17 cellular contexts compared by ENCODE assay signal in the genomic region with DNA sequence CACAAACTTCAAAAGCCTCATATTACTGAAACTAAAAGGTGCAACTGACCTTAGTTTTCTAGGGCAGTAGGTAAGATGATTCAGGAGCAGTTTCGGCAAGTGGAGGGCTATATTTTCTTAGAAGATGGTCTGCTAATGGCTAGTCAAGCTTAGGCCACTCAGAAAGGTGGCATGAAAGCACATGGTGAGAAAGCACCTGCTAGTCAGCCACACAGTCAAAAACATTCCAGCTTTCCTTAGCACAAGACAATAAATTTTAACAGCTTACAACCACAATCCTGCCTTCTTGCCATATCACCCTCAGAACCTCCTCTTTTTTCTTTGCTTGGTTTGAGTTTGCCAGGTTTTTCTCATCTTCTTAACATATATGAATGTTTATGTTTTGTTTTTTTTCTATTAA.
DNase-seq lines count a peak whose midpoint lies in the region; ATAC-seq, FAIRE-seq and TF ChIP-seq lines count a peak whose summit lies in the region.
"Had no signal": no experiment of that assay in that cellular context is flagged by ENCODE, and none has a peak within 500 bp of the region (broad histone marks: within the 10 kb centered on the region; RNA-seq: fewer than 3 reads in every experiment).

No MANE protein-coding gene starts in this region.

- FAIRE-seq in pancreas (lab: Jason Lieb, UNC): no peak

- TF ChIP-seq CTCF in esophagus muscularis mucosa (IDR thresholded peaks at IDR 0.05): no peak
- no peak for TF ChIP-seq CTCF in pancreas (IDR thresholded peaks at IDR 0.05)

- peaks cover 0 to 4% (median 0%) of the 10 kb centered on the region in 3 donors for H3K9me3 Mint-ChIP-seq in IgD-negative memory B cell
- H3K9me3 Mint-ChIP-seq in stimulated activated effector memory CD8-positive, alpha-beta T cell treated with anti-CD3 and anti-CD28 coated beads, Interleukin-12 subunit alpha, Interleukin-12 subunit beta, amount 100 ng/mL, for 72 hours: no peaks in the 10 kb centered on the region
- H3K9me3 Mint-ChIP-seq: stimulated activated memory B cell treated with anti-CD40 and anti-IgM and Interleukin-4, amounts not matched to agents 10 μg/mL and 1 μg/mL and 100 μg/mL, for 72 hours had no signal

- no peaks in the 10 kb centered on the region for H3K9me3 ChIP-seq in esophagus muscularis mucosa
- H3K9me3 ChIP-seq in pancreas: no peaks in the 10 kb centered on the region

- DNase-seq in A172 (ENCODE audit: low spot score): peak; percentile 35
- DNase-seq in esophagus muscularis mucosa (ENCODE audit: extremely low spot score): no peak
- DNase-seq in pancreas: no peak
- no peak for DNase-seq in NCI-H526 (lab: John Stamatoyannopoulos, UW)
- no peak for DNase-seq in stimulated activated effector memory CD8-positive, alpha-beta T cell treated with anti-CD3 and anti-CD28 coated beads, Interleukin-12 subunit alpha, Interleukin-12 subunit beta, amount 100 ng/mL, for 72 hours (ENCODE audit: low spot score in 2 of 2)
- DNase-seq in DMS153 (lab: John Stamatoyannopoulos, UW): no peak
- DNase-seq: activated naive CD4-positive, alpha-beta T cell treated with Interleukin-2 at 50 U/mL for 16 hours; DND-41; glutamatergic neuron; islet precursor cell; naive B cell; NCI-H524 treated with DMSO at 0.1 percent for 48 hours; retina; stimulated activated CD4-positive, alpha-beta T cell treated with anti-CD3 and anti-CD28 coated beads, Interleukin-4, amount 100 ng/mL, for 4 hours had no signal

- peak overlapping the region in 1 of 4 donors; percentile 47 for H3K4me3 Mint-ChIP-seq in IgD-negative memory B cell
- H3K4me3 Mint-ChIP-seq in stimulated activated effector memory CD8-positive, alpha-beta T cell treated with anti-CD3 and anti-CD28 coated beads, Interleukin-12 subunit alpha, Interleukin-12 subunit beta, amount 100 ng/mL, for 72 hours: no peak overlapping the region
- H3K4me3 Mint-ChIP-seq: stimulated activated memory B cell treated with anti-CD40 and anti-IgM and Interleukin-4, amounts not matched to agents 10 μg/mL and 1 μg/mL and 100 μg/mL, for 72 hours had no signal

- H3K36me3 Mint-ChIP-seq in IgD-negative memory B cell: peaks cover 11% of the 10 kb centered on the region
- peaks cover 10% of the 10 kb centered on the region for H3K36me3 Mint-ChIP-seq in stimulated activated effector memory CD8-positive, alpha-beta T cell treated with anti-CD3 and anti-CD28 coated beads, Interleukin-12 subunit alpha, Interleukin-12 subunit beta, amount 100 ng/mL, for 72 hours

- 75% methylated on average over 1 of the region's 1 CpG for WGBS in esophagus muscularis mucosa
- whole genome bisulfite sequencing in pancreas, 2 donors: 61 to 67% methylated on average over 1 of the region's 1 CpG

- peaks cover 13 to 30% (median 23%) of the 10 kb centered on the region in 3 donors for H3K4me1 Mint-ChIP-seq in IgD-negative memory B cell
- no peaks in the 10 kb centered on the region for H3K4me1 Mint-ChIP-seq in stimulated activated effector memory CD8-positive, alpha-beta T cell treated with anti-CD3 and anti-CD28 coated beads, Interleukin-12 subunit alpha, Interleukin-12 subunit beta, amount 100 ng/mL, for 72 hours

- H3K4me1 ChIP-seq in esophagus muscularis mucosa (peaks cover 27 to 48% (median 42%) of the 10 kb centered on the region in 4 donors), pancreas (peaks cover 18 to 22% (median 21%) of the 10 kb centered on the region in 3 donors)

- H3K36me3 ChIP-seq in esophagus muscularis mucosa: no peaks in the 10 kb centered on the region
- H3K36me3 ChIP-seq in pancreas: no peaks in the 10 kb centered on the region

- no peak for TF ChIP-seq EP300 in esophagus muscularis mucosa (IDR thresholded peaks at IDR 0.05)

- no peak for TF ChIP-seq POLR2A in esophagus muscularis mucosa (IDR thresholded peaks at IDR 0.05; ENCODE audit: low read depth)

- intact Hi-C loops in esophagus muscularis mucosa (cut with DNase I) (no loop called here), pancreas (cut with DNase I) (no loop called here)

- H3K27ac Mint-ChIP-seq in IgD-negative memory B cell: peak overlapping the region in 2 of 3 donors; percentile 4 to 66
- no peak overlapping the region for H3K27ac Mint-ChIP-seq in stimulated activated effector memory CD8-positive, alpha-beta T cell treated with anti-CD3 and anti-CD28 coated beads, Interleukin-12 subunit alpha, Interleukin-12 subunit beta, amount 100 ng/mL, for 72 hours
- H3K27ac Mint-ChIP-seq: stimulated activated memory B cell treated with anti-CD40 and anti-IgM and Interleukin-4, amounts not matched to agents 10 μg/mL and 1 μg/mL and 100 μg/mL, for 72 hours had no signal

- H3K4me3 ChIP-seq in esophagus muscularis mucosa (no peak overlapping the region), pancreas (no peak overlapping the region)

- H3K27me3 ChIP-seq in esophagus muscularis mucosa: no peaks in the 10 kb centered on the region
- no peaks in the 10 kb centered on the region for H3K27me3 ChIP-seq in pancreas

- H3K27me3 Mint-ChIP-seq in IgD-negative memory B cell: no peaks in the 10 kb centered on the region
- H3K27me3 Mint-ChIP-seq: naive B cell; stimulated activated memory B cell treated with anti-CD40 and anti-IgM and Interleukin-4, amounts not matched to agents 10 μg/mL and 1 μg/mL and 100 μg/mL, for 72 hours had no signal

- H3K27ac ChIP-seq in esophagus muscularis mucosa (replicated peaks in 1 of 4): peak overlapping the region; percentile 40 to 67 (median 60)
- H3K27ac ChIP-seq in pancreas: peak overlapping the region in 2 of 4 donors; percentile 47 to 76

- peak in 3 of 4 donors; percentile 24 to 54 (median 45) for ATAC-seq in pancreas
- no peak for ATAC-seq in stimulated activated effector memory CD8-positive, alpha-beta T cell treated with anti-CD3 and anti-CD28 coated beads, Interleukin-12 subunit alpha, Interleukin-12 subunit beta, amount 100 ng/mL, for 72 hours
- no peak for ATAC-seq in HG03520 (IDR thresholded peaks at IDR 0.05; ENCODE audit: unreplicated experiment)
- ATAC-seq: stimulated activated memory B cell treated with anti-CD40 and anti-IgM and Interleukin-4, amounts not matched to agents 10 μg/mL and 1 μg/mL and 100 μg/mL, for 72 hours had no signal

Comparison
In these comparisons a context has a peak if more than half of its experiments do, and no peak if none do; other contexts are left out.
1. ATAC-seq: peak in pancreas (3 of 4); none in stimulated activated effector memory CD8-positive, alpha-beta T cell treated with anti-CD3 and anti-CD28 coated beads, Interleukin-12 subunit alpha, Interleukin-12 subunit beta, amount 100 ng/mL, for 72 hours (single experiment) and HG03520 (single experiment).